Comparison of ENCODE assay signal across 23 cellular contexts in the genomic region with DNA sequence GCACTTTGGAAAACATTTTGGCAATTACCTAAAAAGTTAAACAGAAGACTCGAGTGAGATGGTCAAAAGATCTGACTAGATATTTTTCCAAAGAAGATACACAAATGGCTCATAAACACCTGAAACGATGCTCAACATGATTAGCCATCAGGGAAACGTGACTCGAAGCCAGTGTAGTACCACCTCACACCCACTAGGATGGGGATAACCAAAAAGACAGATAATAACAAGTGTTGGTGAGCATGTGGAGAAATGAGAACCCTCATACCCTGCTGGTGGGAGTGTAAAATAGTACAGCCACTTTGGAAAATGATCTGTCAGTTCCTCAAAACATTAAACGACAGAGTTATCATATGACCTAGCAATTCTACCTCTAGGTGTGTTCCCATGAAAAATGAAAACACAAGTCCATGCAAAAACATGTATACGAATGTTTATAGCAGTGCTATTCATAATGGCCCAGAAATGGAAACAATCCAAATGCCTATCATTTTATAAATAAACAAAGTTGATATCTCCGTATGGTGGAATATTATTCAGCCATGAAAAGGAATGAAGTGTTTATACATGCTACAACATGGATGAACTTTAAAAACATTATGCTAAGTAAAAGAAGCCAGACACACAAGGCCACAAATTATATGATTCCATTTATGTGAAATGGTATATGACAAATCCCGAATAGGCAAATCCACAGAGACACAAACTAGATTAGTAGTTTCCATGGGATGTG.
A peak's percentile ranks its signal among the peaks of the same experiment; 100 is the strongest.
DNase-seq lines count a peak whose midpoint lies in the region; FAIRE-seq and TF ChIP-seq lines count a peak whose summit lies in the region.
"Had no signal": no experiment of that assay in that cellular context is flagged by ENCODE, and none has a peak within 500 bp of the region (broad histone marks: within the 10 kb centered on the region; RNA-seq: fewer than 3 reads in every experiment).

No MANE protein-coding gene starts in this region.

- peaks cover 5% of the 10 kb centered on the region for H3K9me3 Mint-ChIP-seq in progenitor cell of endocrine pancreas (ENCODE audit: low read depth)
- H3K9me3 Mint-ChIP-seq: natural killer cell treated with Interleukin-12 subunit alpha and Interleukin-12 subunit beta and Interleukin-15 and Interleukin-18, amount 100 ng/mL, for 72 hours; T-helper 2 cell treated with Interferon-gamma antibody and Interleukin-4, amounts not matched to agents 5 μg/mL and 100 μg/mL, for 36 hours had no signal

- FAIRE-seq in RCC 7860 (lab: Jason Lieb, UNC) (no peak), HTR-8/SVneo (lab: Jason Lieb, UNC) (no peak)

- DNase-seq in ELR (ENCODE audit: low read depth) (peak; percentile 18), HFF-Myc (ENCODE audit: extremely low read depth, low read depth) (no peak), cardiac fibroblast (ENCODE audit: low read depth in 2 of 2) (no peak), progenitor cell of endocrine pancreas (ENCODE audit: low spot score, unreplicated experiment) (no peak), superior temporal gyrus (ENCODE audit: extremely low spot score) (no peak), RCC 7860 (ENCODE audit: low spot score) (no peak), HTR-8/SVneo (ENCODE audit: insufficient read length, low spot score) (no peak)
- DNase-seq: activated CD4-positive, alpha-beta T cell treated with anti-CD3 and anti-CD28 coated beads, Interleukin-2, amount 10 ng/mL, durations not matched to agents 24 days and 14 days; activated CD8-positive, alpha-beta memory T cell treated with anti-CD3 and anti-CD28 coated beads, Interleukin-2, amount 10 ng/mL, durations not matched to agents 7 days and 5 days; activated naive CD4-positive, alpha-beta T cell; activated T-cell treated with anti-CD3 and anti-CD28 coated beads, Interleukin-2, amount 50 U/mL, for 48 hours; body of pancreas; foreskin fibroblast; heart left ventricle; Karpas-422; lower lobe of right lung; NCI-H146; stimulated activated CD4-positive, alpha-beta T cell treated with anti-CD3 and anti-CD28 coated beads, Interleukin-4, amount 100 ng/mL, for 1 hour; upper lobe of right lung had no signal

- no peaks in the 10 kb centered on the region for H3K27me3 Mint-ChIP-seq in progenitor cell of endocrine pancreas
- H3K27me3 Mint-ChIP-seq: activated CD4-positive, alpha-beta T cell treated with anti-CD3 and anti-CD28 coated beads, Interleukin-2, amount 10 ng/mL, durations not matched to agents 24 days and 14 days; activated CD8-positive, alpha-beta memory T cell treated with anti-CD3 and anti-CD28 coated beads, Interleukin-2, amount 10 ng/mL, durations not matched to agents 7 days and 5 days; natural killer cell treated with Interleukin-12 subunit alpha and Interleukin-12 subunit beta and Interleukin-15 and Interleukin-18, amount 100 ng/mL, for 72 hours had no signal

- H3K4me1 Mint-ChIP-seq in progenitor cell of endocrine pancreas (ENCODE audit: low read depth), result peaks cover 13% of the 10 kb centered on the region
- H3K4me1 Mint-ChIP-seq: activated CD4-positive, alpha-beta T cell treated with anti-CD3 and anti-CD28 coated beads, Interleukin-2, amount 10 ng/mL, durations not matched to agents 24 days and 14 days; activated CD8-positive, alpha-beta memory T cell treated with anti-CD3 and anti-CD28 coated beads, Interleukin-2, amount 10 ng/mL, durations not matched to agents 7 days and 5 days; CD14-positive monocyte had no signal

- no peak overlapping the region for H3K27ac Mint-ChIP-seq in progenitor cell of endocrine pancreas
- H3K27ac Mint-ChIP-seq: activated CD4-positive, alpha-beta T cell treated with anti-CD3 and anti-CD28 coated beads, Interleukin-2, amount 10 ng/mL, durations not matched to agents 24 days and 14 days; activated CD8-positive, alpha-beta memory T cell treated with anti-CD3 and anti-CD28 coated beads, Interleukin-2, amount 10 ng/mL, durations not matched to agents 7 days and 5 days; CD14-positive monocyte; natural killer cell treated with Interleukin-12 subunit alpha and Interleukin-12 subunit beta and Interleukin-15 and Interleukin-18, amount 100 ng/mL, for 72 hours; T-helper 2 cell treated with Interferon-gamma antibody and Interleukin-4, amounts not matched to agents 5 μg/mL and 100 μg/mL, for 36 hours had no signal

- no peak overlapping the region for H3K4me3 Mint-ChIP-seq in progenitor cell of endocrine pancreas (ENCODE audit: low read depth)
- H3K4me3 Mint-ChIP-seq: activated CD4-positive, alpha-beta T cell treated with anti-CD3 and anti-CD28 coated beads, Interleukin-2, amount 10 ng/mL, durations not matched to agents 24 days and 14 days; activated CD8-positive, alpha-beta memory T cell treated with anti-CD3 and anti-CD28 coated beads, Interleukin-2, amount 10 ng/mL, durations not matched to agents 7 days and 5 days; CD14-positive monocyte; natural killer cell treated with Interleukin-12 subunit alpha and Interleukin-12 subunit beta and Interleukin-15 and Interleukin-18, amount 100 ng/mL, for 72 hours; T-helper 2 cell treated with Interferon-gamma antibody and Interleukin-4, amounts not matched to agents 5 μg/mL and 100 μg/mL, for 36 hours had no signal

- TF ChIP-seq CTCF in HFF-Myc (IDR thresholded peaks at IDR 0.05; ENCODE audit: low read depth, low read length, missing control alignments), result peak; percentile 4
- peak; percentile 27 for TF ChIP-seq CTCF in cardiac fibroblast (IDR thresholded peaks at IDR 0.05; ENCODE audit: low read depth, low read length)
- TF ChIP-seq CTCF in progenitor cell of endocrine pancreas (IDR thresholded peaks at IDR 0.05; ENCODE audit: unreplicated experiment), result peak; percentile 22

- no peak overlapping the region for H3K4me3 ChIP-seq in HFF-Myc (replicated peaks; ENCODE audit: low read depth, low read length)
- no peak overlapping the region for H3K4me3 ChIP-seq in cardiac fibroblast (replicated peaks in 1 of 2; ENCODE audit: low read depth in 2 of 2, low read length in 2 of 2)
- H3K4me3 ChIP-seq: body of pancreas, heart left ventricle, lower lobe of right lung, right atrium auricular region, upper lobe of right lung had no signal

- H3K36me3 Mint-ChIP-seq in progenitor cell of endocrine pancreas (ENCODE audit: insufficient read depth), result no peaks in the 10 kb centered on the region
- H3K36me3 Mint-ChIP-seq: activated CD8-positive, alpha-beta memory T cell treated with anti-CD3 and anti-CD28 coated beads, Interleukin-2, amount 10 ng/mL, durations not matched to agents 7 days and 5 days; CD14-positive monocyte had no signal
